In genomic region chr1:240091201-240091600, GRCh38 we compare ENCODE assay signal across 1 cellular context.
TF ChIP-seq lines count a peak whose summit lies in the region.

No MANE protein-coding gene starts in this region.

TF ChIP-seq in SK-N-SH, 30 proteins besides CTCF, POLR2A, EP300 and RAD21 (continued from another document):
- no peak for TF ChIP-seq RFX5 (IDR thresholded peaks at IDR 0.05; ENCODE audit: low read length)
- no peak for TF ChIP-seq FOSL2 (IDR thresholded peaks at IDR 0.05; ENCODE audit: borderline replicate concordance, low read depth)
- TF ChIP-seq ZBTB33 (IDR thresholded peaks at IDR 0.05; ENCODE audit: borderline replicate concordance, low read depth), result no peak
- TF ChIP-seq NFIC (IDR thresholded peaks at IDR 0.05; ENCODE audit: borderline replicate concordance), result no peak
